Comparison of ENCODE assay signal across 28 cellular contexts in genomic region chr10:111789821-111790220, GRCh38.
"Had no signal": no experiment of that assay in that cellular context is flagged by ENCODE, and none has a peak within 500 bp of the region (broad histone marks: within the 10 kb centered on the region; RNA-seq: fewer than 3 reads in every experiment).

No MANE protein-coding gene starts in this region.

- H3K27ac ChIP-seq: adrenal gland, ascending aorta, body of pancreas, brain microvascular endothelial cell, breast epithelium, cardiac muscle cell had no signal

- H3K4me3 ChIP-seq: adrenal gland, ascending aorta, body of pancreas, breast epithelium, cardiac muscle cell had no signal

- DNase-seq: activated effector memory CD4-positive, alpha-beta T cell treated with anti-CD3 and anti-CD28 coated beads, Interleukin-2, amount 50 U/mL, for 16 hours; activated effector memory CD4-positive, alpha-beta T cell treated with Interleukin-2 at 50 U/mL for 16 hours; activated gamma-delta T cell; activated gamma-delta T cell treated with Interleukin-2 at 50 U/mL for 16 hours; activated naive CD4-positive, alpha-beta T cell; activated naive CD4-positive, alpha-beta T cell treated with anti-CD3 and anti-CD28 coated beads for 36 hours; activated naive CD4-positive, alpha-beta T cell treated with anti-CD3 and anti-CD28 coated beads, Interleukin-2, amount 10 ng/mL, durations not matched to agents 7 days and 5 days; activated naive CD4-positive, alpha-beta T cell treated with anti-CD3 and anti-CD28 coated beads, Interleukin-2, amount 50 U/mL, for 16 hours; activated naive CD4-positive, alpha-beta T cell treated with Interleukin-2 at 50 U/mL for 16 hours; activated naive CD8-positive, alpha-beta T cell treated with anti-CD3 and anti-CD28 coated beads for 36 hours; activated naive CD8-positive, alpha-beta T cell treated with anti-CD3 and anti-CD28 coated beads, Interleukin-2, amount 10 ng/mL, durations not matched to agents 7 days and 5 days; activated naive CD8-positive, alpha-beta T cell treated with anti-CD3 and anti-CD28 coated beads, Interleukin-2, amount 50 U/mL, for 24 hours; activated T-cell treated with anti-CD3 and anti-CD28 coated beads, Interleukin-2, amount 50 U/mL, for 4 hours; activated T-cell treated with anti-CD3 and anti-CD28 coated beads, Interleukin-2, amount 50 U/mL, for 48 hours; activated T-cell treated with anti-CD3 and anti-CD28 coated beads, Interleukin-2, amount 50 U/mL, for 72 hours; adrenal gland; amniotic stem cell; amygdala; anterior cingulate cortex; aorta; body of pancreas; brain microvascular endothelial cell; caudate nucleus; central memory CD4-positive, alpha-beta T cell; cerebellar nuclear complex had no signal
